In genomic region chr3:108862865-108863798, GRCh38 we compare ENCODE assay signal across 9 cellular contexts. TPM values are rescaled to one million over a fixed set of nuclear protein-coding genes. Genes with fewer than 3 reads are reported as not detected.
A peak's percentile ranks its signal among the peaks of the same experiment; 100 is the strongest.
DNase-seq lines count a peak whose midpoint lies in the region; ATAC-seq, FAIRE-seq and TF ChIP-seq lines count a peak whose summit lies in the region.
"Had no signal": no experiment of that assay in that cellular context is flagged by ENCODE, and none has a peak within 500 bp of the region (broad histone marks: within the 10 kb centered on the region; RNA-seq: fewer than 3 reads in every experiment).

No MANE protein-coding gene starts in this region.

- CTCF ChIA-PET in CD8-positive, alpha-beta T cell (lab: Charles Lee) = interaction anchor here (0.7 to 1.2 kb wide), 2 partner anchors 52 to 201 kb away, joined by 3 read pairs; no protein-coding TSS in a partner anchor
- CTCF ChIA-PET in T-cell (lab: Charles Lee) = no interaction called here

- no peak for FAIRE-seq in pancreas (lab: Jason Lieb, UNC)

- no peaks in the 10 kb centered on the region for H3K27me3 ChIP-seq in CD8-positive, alpha-beta T cell (ENCODE audit: insufficient read depth, low read length)
- H3K27me3 ChIP-seq in pancreas = no peaks in the 10 kb centered on the region
- H3K27me3 ChIP-seq: gastroesophageal sphincter had no signal

- no peak overlapping the region for H3K27ac ChIP-seq in CD8-positive, alpha-beta T cell (ENCODE audit: low read depth, low read length)
- H3K27ac ChIP-seq in pancreas = no peak overlapping the region
- H3K27ac ChIP-seq: gastroesophageal sphincter had no signal

- peak; percentile 70 for ATAC-seq in CD8-positive, alpha-beta T cell
- peak; percentile 52 to 78 (median 76) for ATAC-seq in T-cell (replicated peaks in 1 of 4)
- ATAC-seq in pancreas = no peak
- ATAC-seq in HG03139 (IDR thresholded peaks at IDR 0.05; ENCODE audit: unreplicated experiment) = no peak
- ATAC-seq: gastroesophageal sphincter had no signal

- no peaks in the 10 kb centered on the region for H3K9me3 ChIP-seq in CD8-positive, alpha-beta T cell (ENCODE audit: low read length)
- H3K9me3 ChIP-seq in pancreas = no peaks in the 10 kb centered on the region
- H3K9me3 ChIP-seq: gastroesophageal sphincter had no signal

- intact Hi-C loops in CD8-positive, alpha-beta T cell (cut with DNase I, micrococcal nuclease) = no loop called here
- intact Hi-C loops in pancreas (cut with DNase I) = no loop called here

- POLR2A ChIA-PET in CD8-positive, alpha-beta T cell (lab: Charles Lee) = interaction anchor here (1.2 kb wide), 1 partner anchor 9 kb away, joined by 3 read pairs; no protein-coding TSS in a partner anchor
- POLR2A ChIA-PET in T-cell (lab: Charles Lee) = interaction anchor here in 1 of 2 donors (0.6 to 0.7 kb wide), 2 partner anchors 14 to 410 kb away, joined by 3 read pairs; no protein-coding TSS in a partner anchor

- H3K27me3 Mint-ChIP-seq in CD8-positive, alpha-beta T cell (ENCODE audit: low read depth) = no peaks in the 10 kb centered on the region
- no peaks in the 10 kb centered on the region for H3K27me3 Mint-ChIP-seq in T-cell

- peak in 4 of 7 experiments; percentile 5 to 54 (median 14) for DNase-seq in CD8-positive, alpha-beta T cell
- DNase-seq in H4 (ENCODE audit: low spot score) (peak; percentile 69), T-cell (peak in 27 of 34 experiments; percentile 2 to 36 (median 10)), fibroblast of mammary gland (ENCODE audit: low read depth) (peak; percentile 80), mesenteric fat pad (ENCODE audit: low spot score) (no peak), cerebellar nuclear complex (lab: John Stamatoyannopoulos, UW) (no peak), pancreas (no peak)

- H3K9me3 Mint-ChIP-seq in CD8-positive, alpha-beta T cell = peaks cover 10% of the 10 kb centered on the region
- H3K9me3 Mint-ChIP-seq in T-cell = peaks cover 5 to 19% (median 8%) of the 10 kb centered on the region in 3 donors

- no peak overlapping the region for H3K4me3 Mint-ChIP-seq in CD8-positive, alpha-beta T cell
- H3K4me3 Mint-ChIP-seq in T-cell = peak overlapping the region in 1 of 3 donors; percentile 32

- no peaks in the 10 kb centered on the region for H3K36me3 ChIP-seq in CD8-positive, alpha-beta T cell (ENCODE audit: insufficient read depth, low read length)
- no peaks in the 10 kb centered on the region for H3K36me3 ChIP-seq in pancreas
- H3K36me3 ChIP-seq: gastroesophageal sphincter had no signal

- H3K4me1 ChIP-seq in CD8-positive, alpha-beta T cell (ENCODE audit: insufficient read depth, low read length) = peaks cover 13% of the 10 kb centered on the region
- H3K4me1 ChIP-seq in pancreas = no peaks in the 10 kb centered on the region
- H3K4me1 ChIP-seq: gastroesophageal sphincter had no signal

- H3K4me3 ChIP-seq in CD8-positive, alpha-beta T cell (ENCODE audit: low read depth, low read length) = no peak overlapping the region
- H3K4me3 ChIP-seq in fibroblast of mammary gland (ENCODE audit: control insufficient read depth, low read depth, low read length) (no peak overlapping the region), pancreas (no peak overlapping the region)
- H3K4me3 ChIP-seq: gastroesophageal sphincter had no signal

- WGBS in pancreas, 2 donors = 65 to 70% methylated on average over 7 of the region's 7 CpGs

- peaks cover 39% of the 10 kb centered on the region for H3K4me1 Mint-ChIP-seq in CD8-positive, alpha-beta T cell (ENCODE audit: low read depth)
- H3K4me1 Mint-ChIP-seq in T-cell = peaks cover 33 to 55% (median 46%) of the 10 kb centered on the region in 3 donors

- peaks cover 67% of the 10 kb centered on the region for H3K36me3 Mint-ChIP-seq in CD8-positive, alpha-beta T cell
- peaks cover 74% of the 10 kb centered on the region for H3K36me3 Mint-ChIP-seq in T-cell

- TF ChIP-seq CTCF in CD8-positive, alpha-beta T cell (IDR thresholded peaks at IDR 0.05) = no peak
- TF ChIP-seq CTCF in fibroblast of mammary gland (conservative IDR thresholded peaks at IDR 0.05; ENCODE audit: control insufficient read depth, insufficient read depth, low read depth, low read length) = no peak
- TF ChIP-seq CTCF in pancreas (IDR thresholded peaks at IDR 0.05) = no peak

- peak overlapping the region; percentile 85 for H3K27ac Mint-ChIP-seq in CD8-positive, alpha-beta T cell
- H3K27ac Mint-ChIP-seq in T-cell = peak overlapping the region; percentile 87 to 93

RNA-seq across cellular contexts. Expression of gene TRAT1, which starts 40.5 kb away (rescaled TPM):
- 10 to 100 TPM; 42.5 to 43.4 TPM for total RNA-seq in CD8-positive, alpha-beta T cell
- not detected in 2 replicates for total RNA-seq in H4 (2014; rRNA removed; shearing (Covaris generic))
- total RNA-seq in T-cell (100 to 1,000 TPM in 3 of 5 donors, 10 to 100 TPM in 2; 91.3 to 146 (median 113) TPM), mesenteric fat pad (not detected), pancreas (under 1 TPM in 1 of 6 donors, not detected in 5; 0.32 TPM)
- not detected for polyA plus RNA-seq in pancreas

Comparison
In these comparisons a context has a peak if more than half of its experiments do, and no peak if none do; other contexts are left out.
1. ATAC-seq: peak in CD8-positive, alpha-beta T cell (single experiment) and T-cell (4 of 4); none in pancreas (0 of 4) and HG03139 (single experiment).
2. DNase-seq: peak in CD8-positive, alpha-beta T cell (4 of 7), H4 (single experiment), T-cell (27 of 34) and fibroblast of mammary gland (single experiment); none in mesenteric fat pad (single experiment), cerebellar nuclear complex (0 of 2) and pancreas (0 of 6).
3. RNA of gene TRAT1, which starts 40.5 kb away (total RNA-seq): 91.3 to 146 TPM in T-cell and 42.5 to 43.4 TPM in CD8-positive, alpha-beta T cell; not detected in mesenteric fat pad (single experiment), 0.32 TPM in pancreas and not detected in H4; every median in the first group is over 10 times any median in the second.